ENCODE assay signal across 13 cellular contexts in genomic region chr12:89883630-89884364, GRCh38.
DNase-seq lines count a peak whose midpoint lies in the region; ATAC-seq, FAIRE-seq and TF ChIP-seq lines count a peak whose summit lies in the region.
"Had no signal": no experiment of that assay in that cellular context is flagged by ENCODE, and none has a peak within 500 bp of the region (broad histone marks: within the 10 kb centered on the region; RNA-seq: fewer than 3 reads in every experiment).

No MANE protein-coding gene starts in this region.

- peak overlapping the region; percentile 86 for H3K27ac Mint-ChIP-seq in neural crest cell (ENCODE audit: unreplicated experiment)

- DNase-seq in H54 (ENCODE audit: insufficient read length, low spot score): no peak
- peak; percentile 20 for DNase-seq in NCI-H2171 (lab: John Stamatoyannopoulos, UW)
- peak; percentile 50 for DNase-seq in cerebellar cortex (ENCODE audit: low spot score)
- no peak for DNase-seq in neural crest cell (ENCODE audit: low read depth, low spot score)
- no peak for DNase-seq in NCI-H526 treated with DMSO at 0.1 percent for 48 hours (lab: John Stamatoyannopoulos, UW)
- DNase-seq: activated gamma-delta T cell, EL, NCI-H1436 treated with DMSO at 0.1 percent for 48 hours, stomach, T-helper 9 cell had no signal

- TF ChIP-seq CTCF in neural crest cell (conservative IDR thresholded peaks at IDR 0.05): no peak

- peaks cover 6% of the 10 kb centered on the region for H3K9me3 Mint-ChIP-seq in neural crest cell

- peak; percentile 91 for FAIRE-seq in H54 (lab: Jason Lieb, UNC)

- H3K4me1 Mint-ChIP-seq in neural crest cell: peaks cover 36% of the 10 kb centered on the region

- no peak for TF ChIP-seq POLR2A in H54 (IDR thresholded peaks at IDR 0.05; ENCODE audit: low read depth, low read length)

- peak overlapping the region; percentile 6 for H3K4me3 Mint-ChIP-seq in neural crest cell

- no peaks in the 10 kb centered on the region for H3K27me3 Mint-ChIP-seq in neural crest cell (ENCODE audit: low read depth)

- ATAC-seq in GM18868 (IDR thresholded peaks at IDR 0.05; ENCODE audit: unreplicated experiment) (no peak), HG03139 (IDR thresholded peaks at IDR 0.05; ENCODE audit: unreplicated experiment) (no peak), GM21717 (IDR thresholded peaks at IDR 0.05; ENCODE audit: unreplicated experiment) (no peak)

- no peaks in the 10 kb centered on the region for H3K36me3 Mint-ChIP-seq in neural crest cell (ENCODE audit: low read depth)

Comparison
In these comparisons a context has a peak if more than half of its experiments do, and no peak if none do; other contexts are left out.
1. DNase-seq: peak in NCI-H2171 (single experiment) and cerebellar cortex (single experiment); none in H54 (single experiment), neural crest cell (single experiment) and NCI-H526 treated with DMSO at 0.1 percent for 48 hours (single experiment).